Comparison of ENCODE assay signal across 1 cellular context in the genomic region with DNA sequence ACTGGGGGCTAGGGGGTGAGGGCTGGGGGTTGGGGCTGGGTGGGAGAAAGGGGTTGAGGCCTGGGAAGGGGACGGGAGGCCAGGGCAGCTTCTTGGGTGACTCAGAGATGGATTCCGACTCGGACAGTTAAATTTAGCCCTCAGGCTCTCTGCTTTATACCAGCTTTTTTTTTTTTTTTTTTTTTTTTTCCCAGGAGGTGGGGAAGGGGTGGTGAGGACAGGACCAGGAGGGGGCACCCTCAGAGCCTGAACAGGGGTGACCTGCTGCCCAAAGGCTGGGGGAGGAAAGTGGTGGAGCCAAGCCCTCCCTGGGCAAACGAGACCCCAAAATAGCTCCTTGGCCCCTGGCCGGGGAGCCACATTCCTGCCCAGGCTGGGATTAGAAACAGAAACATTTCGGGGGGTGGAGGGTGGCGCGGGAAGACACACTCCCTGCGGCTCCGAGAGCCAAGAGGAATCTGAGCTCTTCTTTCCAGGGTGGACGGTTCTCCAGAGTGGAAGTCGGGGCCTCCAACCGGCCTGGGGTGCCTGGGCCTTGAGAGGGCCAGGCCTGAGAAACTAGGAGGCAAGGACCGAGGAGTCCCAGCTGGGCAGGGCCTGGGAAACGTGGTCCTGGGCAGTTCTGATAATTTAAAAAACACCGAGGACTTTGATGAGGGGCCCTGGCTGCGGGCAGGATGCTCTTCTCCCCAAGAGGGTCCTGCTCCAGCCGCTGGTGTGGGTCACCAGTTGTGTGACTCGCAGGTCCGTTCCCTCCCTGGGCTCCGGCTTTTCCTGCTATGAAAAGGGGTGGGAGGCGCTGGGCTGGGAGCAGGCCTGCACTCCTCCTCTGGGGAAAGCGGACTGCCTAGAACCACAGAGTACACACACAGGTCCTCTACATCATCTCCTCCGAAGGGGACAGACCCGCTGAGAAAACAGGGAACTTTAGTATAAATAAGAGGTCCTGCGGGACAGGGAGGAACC.
TF ChIP-seq lines count a peak whose summit lies in the region.

No MANE protein-coding gene starts in this region.

TF ChIP-seq in HCT116, 20 proteins besides CTCF, POLR2A, EP300 and RAD21:
- TF ChIP-seq, protein P1, sequence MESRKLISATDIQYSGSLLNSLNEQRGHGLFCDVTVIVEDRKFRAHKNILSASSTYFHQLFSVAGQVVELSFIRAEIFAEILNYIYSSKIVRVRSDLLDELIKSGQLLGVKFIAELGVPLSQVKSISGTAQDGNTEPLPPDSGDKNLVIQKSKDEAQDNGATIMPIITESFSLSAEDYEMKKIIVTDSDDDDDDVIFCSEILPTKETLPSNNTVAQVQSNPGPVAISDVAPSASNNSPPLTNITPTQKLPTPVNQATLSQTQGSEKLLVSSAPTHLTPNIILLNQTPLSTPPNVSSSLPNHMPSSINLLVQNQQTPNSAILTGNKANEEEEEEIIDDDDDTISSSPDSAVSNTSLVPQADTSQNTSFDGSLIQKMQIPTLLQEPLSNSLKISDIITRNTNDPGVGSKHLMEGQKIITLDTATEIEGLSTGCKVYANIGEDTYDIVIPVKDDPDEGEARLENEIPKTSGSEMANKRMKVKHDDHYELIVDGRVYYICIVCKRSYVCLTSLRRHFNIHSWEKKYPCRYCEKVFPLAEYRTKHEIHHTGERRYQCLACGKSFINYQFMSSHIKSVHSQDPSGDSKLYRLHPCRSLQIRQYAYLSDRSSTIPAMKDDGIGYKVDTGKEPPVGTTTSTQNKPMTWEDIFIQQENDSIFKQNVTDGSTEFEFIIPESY (IDR thresholded peaks at IDR 0.05; ENCODE audit: extremely low read depth, insufficient replicate concordance, low read length) = no peak
- TF ChIP-seq, protein P2, sequence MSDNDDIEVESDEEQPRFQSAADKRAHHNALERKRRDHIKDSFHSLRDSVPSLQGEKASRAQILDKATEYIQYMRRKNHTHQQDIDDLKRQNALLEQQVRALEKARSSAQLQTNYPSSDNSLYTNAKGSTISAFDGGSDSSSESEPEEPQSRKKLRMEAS (IDR thresholded peaks at IDR 0.05) = no peak
- TF ChIP-seq ZFX (IDR thresholded peaks at IDR 0.05) (no peak), SIN3A (IDR thresholded peaks at IDR 0.05; ENCODE audit: low read depth) (no peak), POLR2AphosphoS5 (IDR thresholded peaks at IDR 0.05; ENCODE audit: low read depth, low read length) (no peak), SP1 (IDR thresholded peaks at IDR 0.05; ENCODE audit: low read depth) (no peak), ZNF274 (IDR thresholded peaks at IDR 0.05; ENCODE audit: low read depth, low read length) (no peak), CBX3 (IDR thresholded peaks at IDR 0.05; ENCODE audit: low read depth) (no peak)
